In genomic region chr16:86520317-86521210, GRCh38 we compare ENCODE assay signal across 12 cellular contexts. TPM values are rescaled to one million over a fixed set of nuclear protein-coding genes. Genes with fewer than 3 reads are reported as not detected.
DNase-seq lines count a peak whose midpoint lies in the region; ATAC-seq, FAIRE-seq and TF ChIP-seq lines count a peak whose summit lies in the region.
"Had no signal": no experiment of that assay in that cellular context is flagged by ENCODE, and none has a peak within 500 bp of the region (broad histone marks: within the 10 kb centered on the region; RNA-seq: fewer than 3 reads in every experiment).

No MANE protein-coding gene starts in this region.

- H4K20me1 ChIP-seq in BLaER1 (peaks cover 44% of the 10 kb centered on the region), K562 (replicated peaks; ENCODE audit: control insufficient read depth, insufficient read depth, low read length) (peaks cover 12% of the 10 kb centered on the region)

- H3K9me3 ChIP-seq in BLaER1 (no peaks in the 10 kb centered on the region; the same call in 1 of the 2 replicates), K562 (replicated peaks; ENCODE audit: control insufficient read depth, insufficient read depth, low read depth, low read length) (no peaks in the 10 kb centered on the region), muscle layer of duodenum (ENCODE audit: control insufficient read depth in 1 of 2, low read length in 2 of 2) (no peaks in the 10 kb centered on the region)
- H3K9me3 ChIP-seq: Caco-2, gastroesophageal sphincter had no signal

- ATAC-seq in K562 (peak; percentile 32; the same call in 2 of the 3 replicates), HG03521 (IDR thresholded peaks at IDR 0.05; ENCODE audit: unreplicated experiment) (no peak)

- peaks cover 30% of the 10 kb centered on the region for H3K4me1 ChIP-seq in BLaER1
- peaks cover 0 to 11% of the 10 kb centered on the region in 2 experiments; a peak in 3 of 5 replicates for H3K4me1 ChIP-seq in K562 (replicated peaks in 1 of 2; ENCODE audit: control insufficient read depth in 2 of 2, insufficient read depth in 2 of 2, low read length in 2 of 2)
- H3K4me1 ChIP-seq in muscle layer of duodenum (ENCODE audit: control insufficient read depth in 1 of 2, insufficient read depth in 2 of 2, low read length in 2 of 2) = peaks cover 7 to 40% of the 10 kb centered on the region in 2 donors
- H3K4me1 ChIP-seq: Caco-2 had no signal

- TF ChIP-seq EP300 in K562 (IDR thresholded peaks at IDR 0.05; ENCODE audit: low read length) = no peak

- POLR2A ChIA-PET in K562 (lab: Yijun Ruan, JAX) = interaction anchor here (0.6 kb wide), 1 partner anchor 432 kb away, joined by 4 read pairs; no protein-coding TSS in a partner anchor

- no peaks in the 10 kb centered on the region for H3K9me1 ChIP-seq in K562 (ENCODE audit: control insufficient read depth, insufficient read depth, low read length)

- H2AFZ ChIP-seq in K562 (ENCODE audit: low read depth, low read length) = 0 out of 2 replicates have a peak overlapping the region, but pooled peaks have one; percentile 25

- peaks cover 42% of the 10 kb centered on the region for H3K27me3 ChIP-seq in BLaER1
- peaks cover 41 to 89% of the 10 kb centered on the region in 2 experiments for H3K27me3 ChIP-seq in K562 (ENCODE audit: control insufficient read depth in 2 of 2, insufficient read depth in 2 of 2, low read length in 2 of 2)
- H3K27me3 ChIP-seq in muscle layer of duodenum (ENCODE audit: low read depth, low read length) = peaks cover 5% of the 10 kb centered on the region

- no TSS peak for BruUV-seq in K562 (replicated peaks; lab: Mats Ljungman, UMichigan)

- no peaks in the 10 kb centered on the region for H3K79me2 ChIP-seq in K562 (ENCODE audit: control insufficient read depth, insufficient read depth, low read length)

- H3K27ac ChIP-seq in BLaER1 = no peak overlapping the region
- H3K27ac ChIP-seq in K562 (ENCODE audit: extremely low read depth, low read depth, low read length) = no peak overlapping the region
- H3K27ac ChIP-seq in muscle layer of duodenum (ENCODE audit: low read length) = no peak overlapping the region
- H3K27ac ChIP-seq: coronary artery had no signal

- intact Hi-C loops in K562 (cut with micrococcal nuclease) = loop anchor here (1.0 to 10.0 kb wide), 3 partner anchors 180 to 448 kb away; no protein-coding TSS in a partner anchor

- TF ChIP-seq CTCF in K562 (IDR thresholded peaks at IDR 0.05 in 2 of 3, conservative IDR thresholded peaks at IDR 0.05 in 1 of 3; ENCODE audit: insufficient read depth in 2 of 3, low read depth in 1 of 3, low read length in 3 of 3) = no peak

- H3K4me3 ChIP-seq in BLaER1 (no peak overlapping the region), K562 (no peak overlapping the region), muscle layer of duodenum (ENCODE audit: low read depth in 1 of 2, low read length in 2 of 2) (peak overlapping the region; percentile 21 to 47)

- H3K4me2 ChIP-seq in BLaER1 (peak overlapping the region; percentile 70), K562 (ENCODE audit: insufficient read depth, low read length) (peak overlapping the region; percentile 7; the same call in 1 of the 2 replicates)

- DNase-seq in HTR-8/SVneo (ENCODE audit: insufficient read length, low spot score) = no peak
- peak; percentile 34 to 56 (median 44) for DNase-seq in K562 (ENCODE audit: extremely low read depth in 1 of 4, low spot score in 3 of 4)
- no peak for DNase-seq in T-helper 2 cell
- no peak for DNase-seq in HUDEP-2 (lab: John Stamatoyannopoulos, UW; ENCODE audit: unreplicated experiment in 76 of 76)
- no peak for DNase-seq in NCI-H345 (lab: John Stamatoyannopoulos, UW)

- in situ Hi-C loops in K562 (cut with MboI) = no loop called here

- peak; percentile 40 for FAIRE-seq in HTR-8/SVneo (lab: Jason Lieb, UNC)
- FAIRE-seq in K562 (lab: Jason Lieb, UNC) = peak; percentile 51

- CTCF ChIA-PET in K562 (lab: Yijun Ruan, JAX; ENCODE audit: low intra/inter-chr PET ratio) = interaction anchor here (0.5 to 2.4 kb wide), 7 partner anchors 21 to 699 kb away, joined by 3 to 14 read pairs (median 4); no protein-coding TSS in a partner anchor

- TF ChIP-seq POLR2A in K562 (conservative IDR thresholded peaks at IDR 0.05) = no peak

- H3K36me3 ChIP-seq in BLaER1 (no peaks in the 10 kb centered on the region), K562 (ENCODE audit: control insufficient read depth, insufficient read depth, low read length) (no peaks in the 10 kb centered on the region), muscle layer of duodenum (ENCODE audit: control insufficient read depth in 1 of 2, insufficient read depth in 2 of 2, low read length in 2 of 2) (no peaks in the 10 kb centered on the region)
- H3K36me3 ChIP-seq: gastroesophageal sphincter had no signal

- 1% methylated on average over 29 of the region's 30 CpGs for WGBS in K562 (ENCODE audit: insufficient coverage, low coverage, missing lambda C conversion rate)

- TF ChIP-seq RAD21 in K562 (CRISPR knock-in tag; conservative IDR thresholded peaks at IDR 0.05 in 1 of 2, IDR thresholded peaks at IDR 0.05 in 1 of 2) = no peak

- H3K9ac ChIP-seq in BLaER1 (peak overlapping the region; percentile 6; the same call in 1 of the 2 replicates), K562 (ENCODE audit: insufficient read depth in 1 of 2, low read depth in 2 of 2, low read length in 2 of 2) (no peak overlapping the region)

RNA-seq across cellular contexts. Expression of gene FOXF1, which starts 10.2 kb away (rescaled TPM):
- not detected in 2 replicates for total RNA-seq in K562 (2011; cell fraction: chromatin; rRNA removed; ENCODE audit: low replicate concordance)
- total RNA-seq in K562 (2011; cell fraction: nucleolus; rRNA removed) = not detected in 2 replicates
- total RNA-seq in K562 (2011; cell fraction: nucleoplasm; rRNA removed) = not detected in 2 replicates
- total RNA-seq in K562 (2014; rRNA removed) (not detected in 2 replicates), K562 (2014; rRNA removed; fragmentation: Illumina TruSeq; extraction: Trizol) (not detected in 2 replicates), K562 (2015; rRNA removed; fragmentation: Illumina TruSeq; extraction: Trizol) (not detected in 2 replicates), K562 (2021) (0.04 TPM in 1 of 2 replicates, not detected in the other)
- polyA plus RNA-seq in K562 (2011; rRNA removed) (not detected in 2 replicates), K562 (2014; fragmentation: Illumina TruSeq; extraction: Trizol) (not detected in 2 replicates), K562 (2014; fragmentation: Nextera tagmentation; extraction: Ambion mirVana) (not detected), K562 (2014; rRNA removed) (not detected in 2 replicates)
- polyA plus RNA-seq in K562 (2011; cell fraction: cytosol; rRNA removed) = not detected in 2 replicates
- not detected in 2 replicates for polyA plus RNA-seq in K562 (2011; cell fraction: nucleus; rRNA removed)
- not detected in 2 replicates for polyA plus RNA-seq in K562 (2012)
- polyA minus RNA-seq in K562 (2011; rRNA and poly(A)+ RNA removed) = not detected in 2 replicates
- not detected in 2 replicates for polyA minus RNA-seq in K562 (2011; cell fraction: cytosol; rRNA and poly(A)+ RNA removed)
- polyA minus RNA-seq in K562 (2011; cell fraction: nucleus; rRNA and poly(A)+ RNA removed) = not detected in 2 replicates
- polyA plus RNA-seq: IgD-negative memory B cell had no signal

RNA-seq across cellular contexts. Expression of gene MTHFSD, which starts 34.5 kb away (rescaled TPM):
- total RNA-seq in K562 (2011; cell fraction: chromatin; rRNA removed; ENCODE audit: low replicate concordance) = 57.7 and 74.7 TPM in 2 replicates
- 49.7 and 59.5 TPM in 2 replicates for total RNA-seq in K562 (2011; cell fraction: nucleolus; rRNA removed)
- total RNA-seq in K562 (2011; cell fraction: nucleoplasm; rRNA removed) = 52.7 and 56.3 TPM in 2 replicates
- total RNA-seq in K562 (2014; rRNA removed) (8.3 and 8.7 TPM in 2 replicates), K562 (2014; rRNA removed; fragmentation: Illumina TruSeq; extraction: Trizol) (12.0 and 12.8 TPM in 2 replicates), K562 (2015; rRNA removed; fragmentation: Illumina TruSeq; extraction: Trizol) (15.2 and 16.0 TPM in 2 replicates), K562 (2021) (17.8 and 20.2 TPM in 2 replicates)
- polyA plus RNA-seq in K562 (2011; rRNA removed) (12.8 and 13.9 TPM in 2 replicates), K562 (2014; fragmentation: Illumina TruSeq; extraction: Trizol) (16.0 and 16.3 TPM in 2 replicates), K562 (2014; fragmentation: Nextera tagmentation; extraction: Ambion mirVana) (1 to 10 TPM; 3.2 to 3.5 TPM), K562 (2014; rRNA removed) (8.7 and 10.6 TPM in 2 replicates)
- polyA plus RNA-seq in K562 (2011; cell fraction: cytosol; rRNA removed) = 10.5 and 11.6 TPM in 2 replicates
- 61.4 and 78.3 TPM in 2 replicates for polyA plus RNA-seq in K562 (2011; cell fraction: nucleus; rRNA removed)
- polyA plus RNA-seq in K562 (2012) = 9.5 and 10.0 TPM in 2 replicates
- 22.0 and 22.3 TPM in 2 replicates for polyA minus RNA-seq in K562 (2011; rRNA and poly(A)+ RNA removed)
- polyA minus RNA-seq in K562 (2011; cell fraction: cytosol; rRNA and poly(A)+ RNA removed) = 8.3 and 11.0 TPM in 2 replicates
- polyA minus RNA-seq in K562 (2011; cell fraction: nucleus; rRNA and poly(A)+ RNA removed) = 57.9 and 75.6 TPM in 2 replicates

RNA-seq across cellular contexts. Expression of gene FOXC2, which starts 46.1 kb away (rescaled TPM):
- total RNA-seq in K562 (2011; cell fraction: chromatin; rRNA removed; ENCODE audit: low replicate concordance) = not detected in 2 replicates
- not detected in 2 replicates for total RNA-seq in K562 (2011; cell fraction: nucleolus; rRNA removed)
- total RNA-seq in K562 (2011; cell fraction: nucleoplasm; rRNA removed) = not detected in 2 replicates
- total RNA-seq in K562 (2014; rRNA removed) (not detected in 2 replicates), K562 (2014; rRNA removed; fragmentation: Illumina TruSeq; extraction: Trizol) (not detected in 2 replicates), K562 (2015; rRNA removed; fragmentation: Illumina TruSeq; extraction: Trizol) (not detected in 2 replicates), K562 (2021) (0.11 TPM in 2 replicates)
- polyA plus RNA-seq in K562 (2011; rRNA removed) (not detected in 2 replicates), K562 (2014; fragmentation: Illumina TruSeq; extraction: Trizol) (not detected in 2 replicates), K562 (2014; fragmentation: Nextera tagmentation; extraction: Ambion mirVana) (under 1 TPM; 0.01 to 0.08 TPM), K562 (2014; rRNA removed) (0.11 and 0.13 TPM in 2 replicates)
- not detected in 2 replicates for polyA plus RNA-seq in K562 (2011; cell fraction: cytosol; rRNA removed)
- polyA plus RNA-seq in K562 (2011; cell fraction: nucleus; rRNA removed) = 0.13 TPM in 1 of 2 replicates, not detected in the other
- polyA plus RNA-seq in K562 (2012) = 0.10 TPM in 1 of 2 replicates, not detected in the other
- not detected in 2 replicates for polyA minus RNA-seq in K562 (2011; rRNA and poly(A)+ RNA removed)
- not detected in 2 replicates for polyA minus RNA-seq in K562 (2011; cell fraction: cytosol; rRNA and poly(A)+ RNA removed)
- not detected in 2 replicates for polyA minus RNA-seq in K562 (2011; cell fraction: nucleus; rRNA and poly(A)+ RNA removed)
- total RNA-seq: Caco-2 had no signal
- polyA plus RNA-seq: IgD-negative memory B cell had no signal

RNA-seq across cellular contexts. Expression of gene FOXL1, which starts 57.8 kb away (rescaled TPM):
- not detected in 2 replicates for total RNA-seq in K562 (2011; cell fraction: chromatin; rRNA removed; ENCODE audit: low replicate concordance)
- total RNA-seq in K562 (2011; cell fraction: nucleolus; rRNA removed) = not detected in 2 replicates
- not detected in 2 replicates for total RNA-seq in K562 (2011; cell fraction: nucleoplasm; rRNA removed)
- not detected in 2 replicates for total RNA-seq in K562 (2014; rRNA removed)
- not detected in 2 replicates for total RNA-seq in K562 (2014; rRNA removed; fragmentation: Illumina TruSeq; extraction: Trizol)
- total RNA-seq in K562 (2015; rRNA removed; fragmentation: Illumina TruSeq; extraction: Trizol) = not detected in 2 replicates
- not detected in 2 replicates for total RNA-seq in K562 (2021)
- polyA plus RNA-seq in K562 (2011; rRNA removed) = not detected in 2 replicates
- polyA plus RNA-seq in K562 (2011; cell fraction: cytosol; rRNA removed) = not detected in 2 replicates
- not detected in 2 replicates for polyA plus RNA-seq in K562 (2011; cell fraction: nucleus; rRNA removed)
- polyA plus RNA-seq in K562 (2012) = not detected in 2 replicates
- polyA plus RNA-seq in K562 (2014; fragmentation: Illumina TruSeq; extraction: Trizol) = not detected in 2 replicates
- polyA plus RNA-seq in K562 (2014; fragmentation: Nextera tagmentation; extraction: Ambion mirVana) = not detected
- polyA plus RNA-seq in K562 (2014; rRNA removed) = not detected in 2 replicates
- polyA minus RNA-seq in K562 (2011; rRNA and poly(A)+ RNA removed) = not detected in 2 replicates
- 0.36 TPM in 1 of 2 replicates, not detected in the other for polyA minus RNA-seq in K562 (2011; cell fraction: cytosol; rRNA and poly(A)+ RNA removed)
- polyA minus RNA-seq in K562 (2011; cell fraction: nucleus; rRNA and poly(A)+ RNA removed) = 0.13 TPM in 1 of 2 replicates, not detected in the other
- polyA plus RNA-seq: IgD-negative memory B cell had no signal

Comparison
In these comparisons a context has a peak if more than half of its experiments do, and no peak if none do; other contexts are left out.
1. H3K4me3 ChIP-seq: peak in muscle layer of duodenum (2 of 2); none in BLaER1 (single experiment) and K562 (single experiment).
2. DNase-seq: peak in K562 (4 of 4); none in HTR-8/SVneo (single experiment), T-helper 2 cell (0 of 5), HUDEP-2 (0 of 76) and NCI-H345 (single experiment).